In genomic region chr5:146428658-146429057, GRCh38 we compare ENCODE assay signal across 17 cellular contexts. TPM values are rescaled to one million over a fixed set of nuclear protein-coding genes. Genes with fewer than 3 reads are reported as not detected.
DNase-seq lines count a peak whose midpoint lies in the region; ATAC-seq and TF ChIP-seq lines count a peak whose summit lies in the region.
"Had no signal": no experiment of that assay in that cellular context is flagged by ENCODE, and none has a peak within 500 bp of the region (broad histone marks: within the 10 kb centered on the region; RNA-seq: fewer than 3 reads in every experiment).

No MANE protein-coding gene starts in this region.

- no peak overlapping the region for H3K4me3 ChIP-seq in GM12865 (ENCODE audit: low read depth, low read length)
- H3K4me3 ChIP-seq: lung had no signal

- ATAC-seq in HG03520 (IDR thresholded peaks at IDR 0.05; ENCODE audit: unreplicated experiment) (peak; percentile 63), left colon (peak; percentile 97)
- ATAC-seq: esophagus mucosa had no signal

- TF ChIP-seq CTCF in GM12865 (IDR thresholded peaks at IDR 0.05; ENCODE audit: insufficient read depth, low read depth, low read length, missing control alignments), result no peak

- intact Hi-C loops in left colon (cut with DNase I, micrococcal nuclease) (loop anchor here in 1 of 2 donors (5.0 kb wide), 1 partner anchor 136 kb away; no protein-coding TSS in a partner anchor), cardiac septum (cut with DNase I) (no loop called here)

- DNase-seq in GM12865 (ENCODE audit: low read depth) (peak; percentile 47), NOMO-1 treated with DMSO at 0.1 percent for 48 hours (lab: John Stamatoyannopoulos, UW; ENCODE audit: unreplicated experiment) (peak; percentile 73), left colon (peak; percentile 61 to 64), cardiac septum (ENCODE audit: low spot score) (no peak), HuH-7 (ENCODE audit: low spot score) (no peak)
- DNase-seq in activated CD4-positive, alpha-beta T cell treated with anti-CD3 and anti-CD28 coated beads, Interleukin-2, amount 50 U/mL, for 1 hour, result no peak
- DNase-seq: activated naive CD4-positive, alpha-beta T cell treated with anti-CD3 and anti-CD28 coated beads for 36 hours; activated T-cell treated with anti-CD3 and anti-CD28 coated beads, Interleukin-2, amount 50 U/mL, for 1 hour; COR-L47; immature natural killer cell; naive B cell; NCI-H2029 treated with DMSO at 0.1 percent for 48 hours; RPMI8226; stimulated activated CD4-positive, alpha-beta T cell treated with anti-CD3 and anti-CD28 coated beads, Interleukin-4, amount 100 ng/mL, for 1 hour had no signal

RNA-seq across cellular contexts. Expression of gene TCERG1, which starts 18.5 kb away (rescaled TPM):
- total RNA-seq in left colon (10 to 100 TPM; 46.0 to 54.1 TPM), cardiac septum (33.2 TPM)

Comparison
In these comparisons a context has a peak if more than half of its experiments do, and no peak if none do; other contexts are left out.
1. DNase-seq: peak in GM12865 (single experiment), NOMO-1 treated with DMSO at 0.1 percent for 48 hours (single experiment) and left colon (2 of 2); none in cardiac septum (single experiment), HuH-7 (single experiment) and activated CD4-positive, alpha-beta T cell treated with anti-CD3 and anti-CD28 coated beads, Interleukin-2, amount 50 U/mL, for 1 hour (single experiment).